ENCODE assay signal across 34 cellular contexts in genomic region chr2:151803811-151804210, GRCh38.
"Had no signal": no experiment of that assay in that cellular context is flagged by ENCODE, and none has a peak within 500 bp of the region (broad histone marks: within the 10 kb centered on the region; RNA-seq: fewer than 3 reads in every experiment).

No MANE protein-coding gene starts in this region.

- DNase-seq: activated CD4-positive, alpha-beta T cell treated with anti-CD3 and anti-CD28 coated beads, Interleukin-2, amount 10 ng/mL, durations not matched to agents 24 days and 14 days; activated CD4-positive, alpha-beta T cell treated with anti-CD3 and anti-CD28 coated beads, Interleukin-2, amount 50 U/mL, for 4 hours; activated CD8-positive, alpha-beta T cell treated with anti-CD3 and anti-CD28 coated beads for 36 hours; activated gamma-delta T cell treated with Interleukin-2 at 50 U/mL for 16 hours; activated naive CD4-positive, alpha-beta T cell treated with anti-CD3 and anti-CD28 coated beads for 36 hours; activated naive CD8-positive, alpha-beta T cell treated with anti-CD3 and anti-CD28 coated beads, Interleukin-2, amount 50 U/mL, for 24 hours; activated T-cell treated with anti-CD3 and anti-CD28 coated beads, Interleukin-2, amount 50 U/mL, for 1 hour; aorta; brain microvascular endothelial cell; central memory CD4-positive, alpha-beta T cell; Kasumi-1; KG1; MG63; NCI-H1048; NCI-H1105 treated with DMSO at 0.1 percent for 48 hours; NCI-H1436; NCI-H1694; NCI-H1930; NCI-H2081 treated with DMSO at 0.1 percent for 48 hours; NCI-H226; NCI-H446 treated with DMSO at 0.1 percent for 48 hours; NCI-H524; NCI-H69; PC-3; Peyer's patch; SW 1271; T-helper 1 cell; T-helper 2 cell; T-helper 9 cell had no signal

- H3K9me3 Mint-ChIP-seq: activated CD4-positive, alpha-beta T cell treated with anti-CD3 and anti-CD28 coated beads, Interleukin-2, amount 10 ng/mL, durations not matched to agents 24 days and 14 days; activated CD8-positive, alpha-beta T cell treated with anti-CD3 and anti-CD28 coated beads for 36 hours; activated naive CD4-positive, alpha-beta T cell treated with anti-CD3 and anti-CD28 coated beads for 36 hours; activated naive CD4-positive, alpha-beta T cell treated with anti-CD3 and anti-CD28 coated beads, Interleukin-2, amount 50 U/mL, for 72 hours; activated naive CD8-positive, alpha-beta T cell treated with anti-CD3 and anti-CD28 coated beads, Interleukin-2, amount 50 U/mL, for 24 hours; activated T-helper 1 cell treated with anti-CD3 and anti-CD28 coated beads, Interleukin-12 subunit alpha, Interleukin-12 subunit beta, Interleukin-2, Interleukin-4 antibody, amounts not matched to agents 30 ng/mL and 10 ng/mL and 1 ng/mL, durations not matched to agents 14 hours and 24 hours and 36 hours; IgD-negative memory B cell had no signal

- H3K9me3 ChIP-seq: MG63, Peyer's patch had no signal

- H3K27me3 ChIP-seq: brain microvascular endothelial cell, MG63, Peyer's patch had no signal

- H3K4me3 ChIP-seq: MG63, Peyer's patch had no signal

- H3K27ac ChIP-seq: brain microvascular endothelial cell, Peyer's patch, RWPE1 had no signal

- H3K27ac Mint-ChIP-seq: activated CD4-positive, alpha-beta T cell treated with anti-CD3 and anti-CD28 coated beads, Interleukin-2, amount 10 ng/mL, durations not matched to agents 24 days and 14 days; activated CD8-positive, alpha-beta T cell treated with anti-CD3 and anti-CD28 coated beads for 36 hours; activated naive CD4-positive, alpha-beta T cell treated with anti-CD3 and anti-CD28 coated beads for 36 hours; activated naive CD4-positive, alpha-beta T cell treated with anti-CD3 and anti-CD28 coated beads, Interleukin-2, amount 50 U/mL, for 72 hours; activated naive CD8-positive, alpha-beta T cell treated with anti-CD3 and anti-CD28 coated beads, Interleukin-2, amount 50 U/mL, for 24 hours; activated T-helper 1 cell treated with anti-CD3 and anti-CD28 coated beads, Interleukin-12 subunit alpha, Interleukin-12 subunit beta, Interleukin-2, Interleukin-4 antibody, amounts not matched to agents 30 ng/mL and 10 ng/mL and 1 ng/mL, durations not matched to agents 14 hours and 24 hours and 36 hours; IgD-negative memory B cell had no signal

- H3K27me3 Mint-ChIP-seq: activated CD4-positive, alpha-beta T cell treated with anti-CD3 and anti-CD28 coated beads, Interleukin-2, amount 10 ng/mL, durations not matched to agents 24 days and 14 days; activated CD8-positive, alpha-beta T cell treated with anti-CD3 and anti-CD28 coated beads for 36 hours; activated naive CD8-positive, alpha-beta T cell treated with anti-CD3 and anti-CD28 coated beads, Interleukin-2, amount 50 U/mL, for 24 hours; IgD-negative memory B cell had no signal

- ATAC-seq: activated CD8-positive, alpha-beta T cell treated with anti-CD3 and anti-CD28 coated beads for 36 hours; activated naive CD4-positive, alpha-beta T cell treated with anti-CD3 and anti-CD28 coated beads, Interleukin-2, amount 50 U/mL, for 72 hours; activated naive CD8-positive, alpha-beta T cell treated with anti-CD3 and anti-CD28 coated beads, Interleukin-2, amount 50 U/mL, for 24 hours; PC-3; Right ventricle myocardium inferior had no signal

- H3K4me3 Mint-ChIP-seq: activated CD4-positive, alpha-beta T cell treated with anti-CD3 and anti-CD28 coated beads, Interleukin-2, amount 10 ng/mL, durations not matched to agents 24 days and 14 days; activated CD8-positive, alpha-beta T cell treated with anti-CD3 and anti-CD28 coated beads for 36 hours; activated naive CD4-positive, alpha-beta T cell treated with anti-CD3 and anti-CD28 coated beads for 36 hours; activated naive CD8-positive, alpha-beta T cell treated with anti-CD3 and anti-CD28 coated beads, Interleukin-2, amount 50 U/mL, for 24 hours; activated T-helper 1 cell treated with anti-CD3 and anti-CD28 coated beads, Interleukin-12 subunit alpha, Interleukin-12 subunit beta, Interleukin-2, Interleukin-4 antibody, amounts not matched to agents 30 ng/mL and 10 ng/mL and 1 ng/mL, durations not matched to agents 14 hours and 24 hours and 36 hours; IgD-negative memory B cell had no signal

- H3K4me1 ChIP-seq: Peyer's patch had no signal
